In the genomic region with DNA sequence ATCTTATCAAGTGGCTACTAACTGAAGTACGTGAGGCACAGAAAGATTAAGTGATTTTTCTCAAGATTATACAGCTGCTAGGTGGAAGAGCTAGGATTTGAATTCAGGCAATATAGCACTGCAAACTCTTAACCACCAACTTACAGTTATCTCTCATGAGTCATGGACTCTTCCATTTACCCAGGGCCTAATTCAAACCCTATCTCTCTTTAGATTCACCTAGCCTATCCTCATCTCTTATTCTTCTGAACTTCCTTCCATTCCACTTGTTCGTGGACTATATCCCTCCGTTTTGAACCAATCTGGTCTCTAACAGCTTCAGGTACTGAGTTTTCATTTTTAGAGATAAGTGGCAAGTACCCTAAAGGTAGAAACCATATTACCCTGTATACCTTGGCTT, we compare ENCODE assay signal across 24 cellular contexts.
"Had no signal": no experiment of that assay in that cellular context is flagged by ENCODE, and none has a peak within 500 bp of the region (broad histone marks: within the 10 kb centered on the region; RNA-seq: fewer than 3 reads in every experiment).

No MANE protein-coding gene starts in this region.

- H3K27ac Mint-ChIP-seq: naive thymus-derived CD8-positive, alpha-beta T cell; nephron progenitor cell; stimulated activated effector memory CD8-positive, alpha-beta T cell treated with anti-CD3 and anti-CD28 coated beads, Interleukin-12 subunit alpha, Interleukin-12 subunit beta, amount 100 ng/mL, for 72 hours had no signal

- H3K4me1 Mint-ChIP-seq: nephron progenitor cell; stimulated activated effector memory CD8-positive, alpha-beta T cell treated with anti-CD3 and anti-CD28 coated beads, Interleukin-12 subunit alpha, Interleukin-12 subunit beta, amount 100 ng/mL, for 72 hours had no signal

- DNase-seq: dermis blood vessel endothelial cell; effector memory CD4-positive, alpha-beta T cell; foreskin keratinocyte; heart left ventricle; left cardiac atrium; left lung; naive thymus-derived CD8-positive, alpha-beta T cell; nephron progenitor cell; nucleus accumbens; stimulated activated CD4-positive, alpha-beta T cell treated with anti-CD3 and anti-CD28 coated beads, Interleukin-2, amount 100 ng/mL, for 24 hours; stimulated activated CD4-positive, alpha-beta T cell treated with anti-CD3 and anti-CD28 coated beads, Interleukin-4, amount 100 ng/mL, for 24 hours; stimulated activated naive CD4-positive, alpha-beta T cell treated with Interleukin-2 at 50 U/mL for 16 hours; stomach; thyroid gland; trophoblast cell had no signal

- H3K4me3 ChIP-seq: esophagus muscularis mucosa, gastroesophageal sphincter, heart left ventricle, hepatocyte, left lung, prostate gland, right atrium auricular region, stomach, thyroid gland had no signal

- ATAC-seq: foreskin keratinocyte; gastroesophageal sphincter; heart left ventricle; left cardiac atrium; left lung; naive thymus-derived CD8-positive, alpha-beta T cell; sciatic nerve; stimulated activated effector memory CD8-positive, alpha-beta T cell treated with anti-CD3 and anti-CD28 coated beads, Interleukin-12 subunit alpha, Interleukin-12 subunit beta, amount 100 ng/mL, for 72 hours had no signal

- H3K9me3 ChIP-seq: esophagus muscularis mucosa, gastroesophageal sphincter, left lung, prostate gland, right atrium auricular region, thyroid gland had no signal

- H3K4me1 ChIP-seq: esophagus muscularis mucosa, foreskin keratinocyte, gastroesophageal sphincter, heart left ventricle, left lung, prostate gland, right atrium auricular region, stomach, thyroid gland had no signal

- H3K27me3 Mint-ChIP-seq: naive thymus-derived CD8-positive, alpha-beta T cell had no signal

- FAIRE-seq: endothelial cell of umbilical vein, islet of Langerhans had no signal

- H3K79me2 ChIP-seq: hepatocyte had no signal

- H2AFZ ChIP-seq: hepatocyte had no signal

- H3K4me3 Mint-ChIP-seq: naive thymus-derived CD8-positive, alpha-beta T cell; nephron progenitor cell; stimulated activated effector memory CD8-positive, alpha-beta T cell treated with anti-CD3 and anti-CD28 coated beads, Interleukin-12 subunit alpha, Interleukin-12 subunit beta, amount 100 ng/mL, for 72 hours had no signal

- H3K36me3 ChIP-seq: prostate gland, thyroid gland had no signal

- H3K27ac ChIP-seq: esophagus muscularis mucosa, foreskin keratinocyte, gastroesophageal sphincter, heart left ventricle, hepatocyte, left lung, prostate gland, right atrium auricular region, stomach, thyroid gland had no signal

- H3K9me3 Mint-ChIP-seq: nephron progenitor cell; stimulated activated effector memory CD8-positive, alpha-beta T cell treated with anti-CD3 and anti-CD28 coated beads, Interleukin-12 subunit alpha, Interleukin-12 subunit beta, amount 100 ng/mL, for 72 hours had no signal

- H3K27me3 ChIP-seq: esophagus muscularis mucosa, foreskin keratinocyte, gastroesophageal sphincter, heart left ventricle, hepatocyte, left lung, right atrium auricular region, stomach, thyroid gland had no signal

- H3K4me2 ChIP-seq: hepatocyte had no signal
